ENCODE assay signal across 7 cellular contexts in the genomic region with DNA sequence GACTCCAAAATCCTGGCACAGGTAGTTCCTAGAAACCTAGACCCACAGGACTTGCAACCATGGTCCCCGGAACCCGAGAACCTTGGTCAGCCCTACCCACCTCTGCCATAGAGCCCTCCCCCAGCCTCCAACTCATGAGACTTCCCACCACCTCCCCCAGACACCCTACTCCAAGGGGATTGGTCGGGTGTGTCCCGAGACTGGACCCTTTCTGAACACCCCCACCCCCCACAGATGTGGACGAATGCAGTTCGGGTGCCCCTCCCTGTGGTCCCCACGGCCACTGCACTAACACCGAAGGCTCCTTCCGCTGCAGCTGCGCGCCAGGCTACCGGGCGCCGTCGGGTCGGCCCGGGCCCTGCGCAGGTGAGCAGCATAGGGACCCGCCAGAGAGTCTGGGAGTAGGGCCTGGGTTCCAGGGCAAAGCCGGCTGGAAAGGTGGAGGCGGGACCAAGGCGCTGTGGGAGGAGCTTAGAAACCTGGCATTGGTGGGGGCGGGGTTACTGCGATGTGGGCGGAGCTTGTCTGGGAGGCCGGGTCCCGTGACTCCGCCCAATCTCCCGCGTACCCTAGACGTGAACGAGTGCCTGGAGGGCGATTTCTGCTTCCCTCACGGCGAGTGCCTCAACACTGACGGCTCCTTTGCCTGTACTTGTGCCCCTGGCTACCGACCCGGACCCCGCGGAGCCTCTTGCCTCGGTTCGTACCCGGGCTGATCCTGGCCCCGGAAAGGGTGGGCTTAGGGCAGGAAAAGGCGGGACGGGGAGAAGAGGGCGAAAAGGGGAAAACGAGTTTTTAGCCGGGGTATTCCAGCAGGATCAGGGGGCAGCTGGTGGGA. TPM values are rescaled to one million over a fixed set of nuclear protein-coding genes. Genes with fewer than 3 reads are reported as not detected.
A peak's percentile ranks its signal among the peaks of the same experiment; 100 is the strongest.
DNase-seq lines count a peak whose midpoint lies in the region; ATAC-seq lines count a peak whose summit lies in the region.

No MANE protein-coding gene starts in this region.

- H3K4me3 ChIP-seq in GM23248 = peak overlapping the region; percentile 79

- no peaks in the 10 kb centered on the region for H4K20me1 ChIP-seq in GM23248 (ENCODE audit: insufficient read depth)

- H3K9me2 ChIP-seq in GM23248 (ENCODE audit: insufficient read depth) = no peaks in the 10 kb centered on the region

- H3K4me2 ChIP-seq in GM23248 (ENCODE audit: unreplicated experiment) = peak overlapping the region; percentile 44

- peak overlapping the region; percentile 83 for H3K27ac ChIP-seq in GM23248

- DNase-seq in GM23248 = peak; percentile 61
- peak; percentile 64 for DNase-seq in SK-MEL-5 (ENCODE audit: low read depth, low spot score)
- peak; percentile 65 for DNase-seq in activated naive CD8-positive, alpha-beta T cell treated with anti-CD3 and anti-CD28 coated beads, Interleukin-2, amount 50 U/mL, for 16 hours (ENCODE audit: low read depth, low spot score)
- peak; percentile 70 for DNase-seq in iris pigment epithelial cell (ENCODE audit: low read depth)
- peak; percentile 80 to 93 for DNase-seq in stimulated activated CD4-positive, alpha-beta T cell treated with anti-CD3 and anti-CD28 coated beads, Interleukin-4, amount 100 ng/mL, for 48 hours (ENCODE audit: low read depth in 2 of 2)

- no peaks in the 10 kb centered on the region; the same call in 1 of the 2 replicates for H3K79me2 ChIP-seq in GM23248 (ENCODE audit: insufficient read depth)

- 44 to 49% methylated on average over 29 to 45 of the region's 49 CpGs for WGBS in GM23248 (ENCODE audit: low coverage in 1 of 2, low lambda C conversion rate in 2 of 2, missing lambda C conversion rate in 2 of 2), 2 experiments

- peaks cover 20% of the 10 kb centered on the region for H3K4me1 ChIP-seq in GM23248 (ENCODE audit: insufficient read depth)

- H3F3A ChIP-seq in GM23248 (ENCODE audit: insufficient read depth) = 0 out of 2 replicates have a peak, but pooled peaks cover 4% of the 10 kb centered on the region

- no peaks in the 10 kb centered on the region for H3K9me3 ChIP-seq in GM23248 (ENCODE audit: low read depth)

- H3K9ac ChIP-seq in GM23248 = peak overlapping the region; percentile 81

- in situ Hi-C loops in GM23248 (cut with MboI) = no loop called here
- in situ Hi-C loops in SK-MEL-5 (cut with HindIII; ENCODE audit: low pct_unique_long_range_greater_than_20kb, low sequenced_read_pairs) = no loop called here

- 0 out of 2 replicates have a peak, but pooled peaks cover 3% of the 10 kb centered on the region for H3K36me3 ChIP-seq in GM23248 (ENCODE audit: low read depth)

- H3K27me3 ChIP-seq in GM23248 (replicated peaks; ENCODE audit: insufficient read depth) = no peaks in the 10 kb centered on the region

- ATAC-seq in HG02610 (IDR thresholded peaks at IDR 0.05; ENCODE audit: unreplicated experiment) (no peak), HG02852 (IDR thresholded peaks at IDR 0.05; ENCODE audit: unreplicated experiment) (no peak)

- peak overlapping the region; percentile 82 for H2AFZ ChIP-seq in GM23248

RNA-seq across cellular contexts. Expression of a gene that starts 11.9 kb away (rescaled TPM):
- 18.0 and 18.3 TPM in 2 replicates for total RNA-seq in GM23248 (2014; rRNA removed; shearing (Covaris generic))
- 45.5 and 47.2 TPM in 2 replicates for polyA plus RNA-seq in GM23248 (2016; fragmentation: Nextera tagmentation; extraction: Ambion mirVana)
- 10.9 and 13.4 TPM in 2 replicates for total RNA-seq in SK-MEL-5 (2014; rRNA removed; shearing (Covaris generic))
- 46.6 and 55.1 TPM in 2 replicates for polyA plus RNA-seq in SK-MEL-5 (2015; cell fraction: cytosol; rRNA removed)
- polyA plus RNA-seq in SK-MEL-5 (2015; cell fraction: nucleus; rRNA removed) = 316 and 403 TPM in 2 replicates

RNA-seq across cellular contexts. Expression of a gene that starts 36.4 kb away (rescaled TPM):
- total RNA-seq in GM23248 (2014; rRNA removed; shearing (Covaris generic)) = 27.8 and 36.3 TPM in 2 replicates
- polyA plus RNA-seq in GM23248 (2016; fragmentation: Nextera tagmentation; extraction: Ambion mirVana) = 62.2 and 66.4 TPM in 2 replicates
- 17.6 and 21.2 TPM in 2 replicates for total RNA-seq in SK-MEL-5 (2014; rRNA removed; shearing (Covaris generic))
- polyA plus RNA-seq in SK-MEL-5 (2015; cell fraction: cytosol; rRNA removed) = 79.1 and 87.1 TPM in 2 replicates
- 76.3 and 96.0 TPM in 2 replicates for polyA plus RNA-seq in SK-MEL-5 (2015; cell fraction: nucleus; rRNA removed)
